In genomic region chr7:90552521-90552920, GRCh38 we compare ENCODE assay signal across 11 cellular contexts. TPM values are rescaled to one million over a fixed set of nuclear protein-coding genes. Genes with fewer than 3 reads are reported as not detected.
DNase-seq lines count a peak whose midpoint lies in the region; ATAC-seq, FAIRE-seq and TF ChIP-seq lines count a peak whose summit lies in the region.
"Had no signal": no experiment of that assay in that cellular context is flagged by ENCODE, and none has a peak within 500 bp of the region (broad histone marks: within the 10 kb centered on the region; RNA-seq: fewer than 3 reads in every experiment).

No MANE protein-coding gene starts in this region.

- TF ChIP-seq CTCF in LNCAP (IDR thresholded peaks at IDR 0.05) (peak; percentile 43; the same call in 1 of the 2 replicates), brain (conservative IDR thresholded peaks at IDR 0.05) (peak; percentile 58 to 60)

- H3K27me3 Mint-ChIP-seq in brain (peaks cover 9% of the 10 kb centered on the region), memory B cell (peaks cover 4% of the 10 kb centered on the region)
- H3K27me3 Mint-ChIP-seq: central memory CD8-positive, alpha-beta T cell had no signal

- no peak overlapping the region for H3K4me3 Mint-ChIP-seq in brain
- H3K4me3 Mint-ChIP-seq in memory B cell = no peak overlapping the region
- H3K4me3 Mint-ChIP-seq: activated CD8-positive, alpha-beta T cell treated with anti-CD3 and anti-CD28 coated beads, Interleukin-2, amount 10 ng/mL, durations not matched to agents 7 days and 5 days; central memory CD8-positive, alpha-beta T cell had no signal

- FAIRE-seq in GM19239 (lab: Jason Lieb, UNC) = no peak

- H3K36me3 Mint-ChIP-seq in brain (no peaks in the 10 kb centered on the region), memory B cell (peaks cover 2% of the 10 kb centered on the region)

- peak; percentile 41 for ATAC-seq in memory B cell (ENCODE audit: low read depth)
- ATAC-seq: activated CD8-positive, alpha-beta T cell treated with anti-CD3 and anti-CD28 coated beads, Interleukin-2, amount 10 ng/mL, durations not matched to agents 7 days and 5 days had no signal

- H3K9me3 Mint-ChIP-seq in brain = peaks cover 0 to 13% (median 4%) of the 10 kb centered on the region in 5 experiments
- H3K9me3 Mint-ChIP-seq in memory B cell = no peaks in the 10 kb centered on the region

- no peaks in the 10 kb centered on the region for H3K4me1 Mint-ChIP-seq in brain
- peaks cover 3% of the 10 kb centered on the region for H3K4me1 Mint-ChIP-seq in memory B cell
- H3K4me1 Mint-ChIP-seq: central memory CD8-positive, alpha-beta T cell had no signal

- DNase-seq in DMS53 (lab: John Stamatoyannopoulos, UW) = peak; percentile 50
- DNase-seq in memory B cell (ENCODE audit: low spot score in 2 of 2) = peak in 1 of 2 donors; percentile 23
- no peak for DNase-seq in COLO668 (lab: John Stamatoyannopoulos, UW; ENCODE audit: unreplicated experiment)
- DNase-seq in hepatic stellate cell (ENCODE audit: low spot score) = no peak
- no peak for DNase-seq in GM19239 (ENCODE audit: insufficient read length, low spot score)
- no peak for DNase-seq in KG1 (lab: John Stamatoyannopoulos, UW)
- DNase-seq: activated CD8-positive, alpha-beta T cell treated with anti-CD3 and anti-CD28 coated beads, Interleukin-2, amount 10 ng/mL, durations not matched to agents 7 days and 5 days; sigmoid colon had no signal

- H3K27ac Mint-ChIP-seq in brain (no peak overlapping the region), memory B cell (no peak overlapping the region)
- H3K27ac Mint-ChIP-seq: activated CD8-positive, alpha-beta T cell treated with anti-CD3 and anti-CD28 coated beads, Interleukin-2, amount 10 ng/mL, durations not matched to agents 7 days and 5 days had no signal

RNA-seq across cellular contexts. Expression of gene CDK14, which starts 43.6 kb away (rescaled TPM):
- polyA plus RNA-seq in brain (ENCODE audit: insufficient read depth, low read depth, low replicate concordance) = 13.5 TPM
